17 cellular contexts compared by ENCODE assay signal in the genomic region with DNA sequence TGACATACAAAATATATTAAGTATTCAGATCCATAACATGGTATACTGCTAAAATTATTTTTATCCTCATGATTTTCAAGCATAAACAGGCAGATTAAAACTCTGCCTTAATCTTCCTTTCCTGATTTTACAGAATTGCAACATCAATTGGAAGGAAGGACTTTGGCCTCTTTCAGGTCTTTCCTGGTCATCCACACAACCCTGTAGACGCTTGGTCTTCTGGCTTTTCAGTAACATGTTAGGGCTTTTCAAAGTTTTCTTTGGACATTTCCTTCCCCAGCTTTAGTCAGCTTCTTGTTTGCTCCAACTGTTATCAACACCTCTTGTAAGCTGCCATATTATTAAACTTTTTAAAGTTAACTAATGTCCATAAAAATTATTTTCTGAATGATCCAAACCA.
DNase-seq lines count a peak whose midpoint lies in the region; ATAC-seq, FAIRE-seq and TF ChIP-seq lines count a peak whose summit lies in the region.
"Had no signal": no experiment of that assay in that cellular context is flagged by ENCODE, and none has a peak within 500 bp of the region (broad histone marks: within the 10 kb centered on the region; RNA-seq: fewer than 3 reads in every experiment).

No MANE protein-coding gene starts in this region.

- H3K4ac ChIP-seq in H1 (replicated peaks; ENCODE audit: insufficient read length, low read depth, low read length) = no peak overlapping the region

- H3K23me2 ChIP-seq in H1 (ENCODE audit: low read depth, low read length) = no peaks in the 10 kb centered on the region

- H2BK12ac ChIP-seq in H1 (ENCODE audit: low read depth, low read length) = no peak overlapping the region

- H3K9me3 ChIP-seq in H1 (ENCODE audit: insufficient read depth in 2 of 2, low read depth in 1 of 2, low read length in 1 of 2) = no peaks in the 10 kb centered on the region
- H3K9me3 ChIP-seq in HepG2 (ENCODE audit: low read length) = peaks cover 34% of the 10 kb centered on the region
- no peaks in the 10 kb centered on the region for H3K9me3 ChIP-seq in aorta (ENCODE audit: control insufficient read depth, low read length)
- H3K9me3 ChIP-seq: BE2C had no signal

- no peaks in the 10 kb centered on the region for H3K36me3 ChIP-seq in H1 (ENCODE audit: control insufficient read depth in 2 of 4, insufficient read depth in 4 of 4, low read length in 3 of 4)
- H3K36me3 ChIP-seq in HepG2 (replicated peaks in 1 of 2; ENCODE audit: control insufficient read depth in 1 of 2, insufficient read depth in 2 of 2, low read length in 2 of 2) = no peaks in the 10 kb centered on the region
- no peaks in the 10 kb centered on the region for H3K36me3 ChIP-seq in aorta (ENCODE audit: control insufficient read depth in 1 of 2, insufficient read depth in 2 of 2, low read length in 1 of 2)
- H3K36me3 ChIP-seq: BE2C had no signal

- no peak for TF ChIP-seq RAD21 in H1 (IDR thresholded peaks at IDR 0.05 in 1 of 2, conservative IDR thresholded peaks at IDR 0.05 in 1 of 2; ENCODE audit: low read depth in 2 of 2, low read length in 2 of 2)
- TF ChIP-seq RAD21 in HepG2 (CRISPR knock-in tag; IDR thresholded peaks at IDR 0.05) = no peak

- no peak overlapping the region for H3K23ac ChIP-seq in H1 (ENCODE audit: insufficient read length)

- H4K5ac ChIP-seq in H1 (ENCODE audit: insufficient read length, low read depth, low read length) = no peak overlapping the region

- H2AK5ac ChIP-seq in H1 (ENCODE audit: low read depth, low read length) = no peak overlapping the region

- no peak overlapping the region for H2AFZ ChIP-seq in H1 (ENCODE audit: low read length)
- no peak overlapping the region for H2AFZ ChIP-seq in HepG2 (ENCODE audit: low read length)

- H2BK20ac ChIP-seq in H1 (ENCODE audit: low read length) = no peak overlapping the region

- H2BK5ac ChIP-seq in H1 (ENCODE audit: low read depth, low read length) = no peak overlapping the region

- no peak overlapping the region for H3K27ac ChIP-seq in H1 (ENCODE audit: low read depth, low read length)
- no peak overlapping the region for H3K27ac ChIP-seq in HepG2 (ENCODE audit: extremely low read length, insufficient read depth, low read length)
- no peak overlapping the region for H3K27ac ChIP-seq in aorta (ENCODE audit: low read depth in 1 of 2, low read length in 2 of 2)
- H3K27ac ChIP-seq: C4-2B had no signal

- no peak overlapping the region for H4K8ac ChIP-seq in H1 (ENCODE audit: extremely low read depth, insufficient read depth, low read length)

- TF ChIP-seq CTCF in H1 (IDR thresholded peaks at IDR 0.05; ENCODE audit: control extremely low read depth in 1 of 3, insufficient read depth in 1 of 3, low read depth in 1 of 3, low read length in 3 of 3) (no peak), HepG2 (CRISPR knock-in tag; IDR thresholded peaks at IDR 0.05) (no peak)

- CTCF ChIA-PET in H1 (lab: Charles Lee; ENCODE audit: partially characterized antibody) (interaction anchor here (0.9 kb wide), 1 partner anchor 20 kb away, joined by 3 read pairs; no protein-coding TSS in a partner anchor), HepG2 (lab: Yijun Ruan, JAX; ENCODE audit: low intra/inter-chr PET ratio, low total read pairs) (no interaction called here)

- no peak overlapping the region for H4K91ac ChIP-seq in H1 (replicated peaks; ENCODE audit: insufficient read length, low read length)

- H4K20me1 ChIP-seq in H1 (replicated peaks in 1 of 2; ENCODE audit: control insufficient read depth in 1 of 2, insufficient read depth in 2 of 2, low read length in 2 of 2) = no peaks in the 10 kb centered on the region
- H4K20me1 ChIP-seq in HepG2 (ENCODE audit: insufficient read depth, low read length) = no peaks in the 10 kb centered on the region

- ATAC-seq in left cardiac atrium = peak; percentile 30 to 58
- ATAC-seq in HepG2 = no peak
- peak; percentile 81 for ATAC-seq in aorta (ENCODE audit: low FRiP score)

- no peak overlapping the region for H2BK120ac ChIP-seq in H1 (replicated peaks; ENCODE audit: low read depth, low read length)

- H3K9ac ChIP-seq in H1 (replicated peaks in 1 of 4; ENCODE audit: extremely low read depth in 1 of 4, low read depth in 3 of 4, low read length in 3 of 4) = no peak overlapping the region
- H3K9ac ChIP-seq in HepG2 (ENCODE audit: insufficient read depth, low read depth, low read length) = no peak overlapping the region

- DNase-seq in left cardiac atrium (no peak), cardiac septum (ENCODE audit: low spot score) (no peak), H1 (ENCODE audit: low read depth in 1 of 2, low spot score in 2 of 2) (no peak), HepG2 (ENCODE audit: low spot score) (no peak), aorta (no peak), SIG-M5 (lab: John Stamatoyannopoulos, UW) (no peak), NCI-H526 treated with DMSO at 0.1 percent for 48 hours (lab: John Stamatoyannopoulos, UW) (no peak), NCI-H1105 treated with DMSO at 0.1 percent for 48 hours (lab: John Stamatoyannopoulos, UW) (no peak)
- DNase-seq: BE2C; CD4-positive, alpha-beta memory T cell; DMS153; GF-D8; HCEC 1CT; HFFc6 had no signal

- H3K56ac ChIP-seq in H1 (replicated peaks; ENCODE audit: insufficient read length, low read depth, low read length) = no peak overlapping the region

- H3K4me3 ChIP-seq in H1 (ENCODE audit: extremely low read depth in 1 of 4, insufficient read depth in 2 of 4, low read depth in 3 of 4, low read length in 4 of 4) (no peak overlapping the region), HepG2 (replicated peaks in 1 of 3; ENCODE audit: insufficient read depth in 1 of 3, low read depth in 2 of 3, low read length in 3 of 3) (no peak overlapping the region), aorta (ENCODE audit: low read length in 2 of 2) (no peak overlapping the region)

- no peak overlapping the region for H3K14ac ChIP-seq in H1 (ENCODE audit: insufficient read length)

- no peaks in the 10 kb centered on the region for H3K79me1 ChIP-seq in H1 (ENCODE audit: low read depth, low read length)

- intact Hi-C loops in left cardiac atrium (cut with DNase I) (no loop called here), cardiac septum (cut with DNase I) (no loop called here), HepG2 (cut with micrococcal nuclease; ENCODE audit: unreplicated experiment) (loop anchor here (10.0 kb wide), 1 partner anchor 1272 kb away; no protein-coding TSS in a partner anchor), aorta (cut with DNase I) (no loop called here)

- BruUV-seq in HepG2 (replicated peaks; lab: Mats Ljungman, UMichigan) = no TSS peak

- POLR2A ChIA-PET in H1 (lab: Charles Lee; ENCODE audit: partially characterized antibody) = no interaction called here
- POLR2A ChIA-PET in HepG2 (lab: Yijun Ruan, JAX) = no interaction called here

- no peak overlapping the region for H3K18ac ChIP-seq in H1 (ENCODE audit: extremely low read depth, low read length)

- in situ Hi-C loops in HepG2 (cut with HindIII; ENCODE audit: extremely low pct_ligation_motif_present, low pct_unique_long_range_greater_than_20kb) = no loop called here

- FAIRE-seq in H1 (lab: Jason Lieb, UNC) (peak; percentile 24), HepG2 (lab: Jason Lieb, UNC) (no peak)
- FAIRE-seq: A204.1, D721Med had no signal

- H3K27me3 ChIP-seq in H1 (replicated peaks in 1 of 4; ENCODE audit: control insufficient read depth in 3 of 4, extremely low read depth in 1 of 4, insufficient read depth in 3 of 4, low read length in 3 of 4) (no peaks in the 10 kb centered on the region), HepG2 (ENCODE audit: control insufficient read depth in 1 of 2, insufficient read depth in 2 of 2, low read length in 2 of 2) (no peaks in the 10 kb centered on the region), aorta (ENCODE audit: control insufficient read depth in 1 of 2, insufficient read depth in 2 of 2, low read length in 1 of 2) (no peaks in the 10 kb centered on the region)
- H3K27me3 ChIP-seq: BE2C had no signal

- WGBS in H1 (ENCODE audit: extremely low coverage in 1 of 2, insufficient coverage in 1 of 2, insufficient read length in 1 of 2, insufficient replicate concordance in 2 of 2, low coverage in 1 of 2, low lambda C conversion rate in 2 of 2, missing lambda C conversion rate in 1 of 2), 2 experiments = 89% methylated on average over 1 of the region's 1 CpG; no CpG with 5 or more reads in 1 of the 2 experiments
- WGBS in HepG2 (ENCODE audit: low lambda C conversion rate) = 2% methylated on average over 1 of the region's 1 CpG
- WGBS in aorta, 2 donors = 21 to 23% methylated on average over 1 of the region's 1 CpG

- TF ChIP-seq POLR2A in H1 (IDR thresholded peaks at IDR 0.05; ENCODE audit: control extremely low read depth in 1 of 2, low read depth in 2 of 2, low read length in 2 of 2) (no peak), HepG2 (IDR thresholded peaks at IDR 0.05; ENCODE audit: insufficient read depth in 1 of 2, low read depth in 2 of 2, low read length in 2 of 2) (no peak)

- no peak for TF ChIP-seq EP300 in H1 (IDR thresholded peaks at IDR 0.05; ENCODE audit: borderline replicate concordance in 1 of 2, low read depth in 2 of 2, low read length in 2 of 2)
- TF ChIP-seq EP300 in HepG2 (IDR thresholded peaks at IDR 0.05; ENCODE audit: low read depth in 2 of 2, low read length in 2 of 2) = no peak
- no peak for TF ChIP-seq EP300 in HepG2 (CRISPR knock-in tag; IDR thresholded peaks at IDR 0.05; ENCODE audit: borderline replicate concordance)

- no peak overlapping the region for H3K4me2 ChIP-seq in H1 (ENCODE audit: insufficient read depth in 1 of 2, low read depth in 2 of 2, low read length in 2 of 2)
- H3K4me2 ChIP-seq in HepG2 (ENCODE audit: low read depth, low read length) = no peak overlapping the region

- H3K79me2 ChIP-seq in H1 (ENCODE audit: control insufficient read depth in 1 of 2, insufficient read depth in 2 of 2, low read length in 2 of 2) (no peaks in the 10 kb centered on the region), HepG2 (ENCODE audit: insufficient read depth, low read length) (no peaks in the 10 kb centered on the region)

- H2BK15ac ChIP-seq in H1 (ENCODE audit: low read length) = no peak overlapping the region

- H3K4me1 ChIP-seq in H1 (replicated peaks in 1 of 4; ENCODE audit: control insufficient read depth in 3 of 4, insufficient read depth in 4 of 4, low read length in 3 of 4) = no peaks in the 10 kb centered on the region
- H3K4me1 ChIP-seq in HepG2 (ENCODE audit: insufficient read depth, low read length) = no peaks in the 10 kb centered on the region
- no peaks in the 10 kb centered on the region for H3K4me1 ChIP-seq in aorta (ENCODE audit: control insufficient read depth in 1 of 2, insufficient read depth in 2 of 2, low read length in 2 of 2)
- H3K4me1 ChIP-seq: BE2C had no signal
